ENCODE assay signal across 13 cellular contexts in genomic region chr20:31671324-31671723, GRCh38. TPM values are rescaled to one million over a fixed set of nuclear protein-coding genes. Genes with fewer than 3 reads are reported as not detected.
DNase-seq lines count a peak whose midpoint lies in the region; ATAC-seq and TF ChIP-seq lines count a peak whose summit lies in the region.
"Had no signal": no experiment of that assay in that cellular context is flagged by ENCODE, and none has a peak within 500 bp of the region (broad histone marks: within the 10 kb centered on the region; RNA-seq: fewer than 3 reads in every experiment).

No MANE protein-coding gene starts in this region.

- TF ChIP-seq CTCF in Panc1 (IDR thresholded peaks at IDR 0.05) (no peak), liver (IDR thresholded peaks at IDR 0.05; ENCODE audit: low read depth, low read length, missing input control) (no peak)

- no peak overlapping the region for H3K4me3 Mint-ChIP-seq in activated naive CD8-positive, alpha-beta T cell treated with anti-CD3 and anti-CD28 coated beads for 36 hours
- H3K4me3 Mint-ChIP-seq: mesothelial cell of epicardium had no signal

- in situ Hi-C loops in Panc1 (cut with HindIII; ENCODE audit: low pct_unique_long_range_greater_than_20kb, low sequenced_read_pairs) = no loop called here

- H3K9me3 Mint-ChIP-seq in activated naive CD8-positive, alpha-beta T cell treated with anti-CD3 and anti-CD28 coated beads for 36 hours = no peaks in the 10 kb centered on the region
- H3K9me3 Mint-ChIP-seq: mesothelial cell of epicardium had no signal

- intact Hi-C loops in Panc1 (cut with micrococcal nuclease; ENCODE audit: unreplicated experiment) = no loop called here

- CTCF ChIA-PET in Panc1 (lab: Charles Lee) = no interaction called here

- DNase-seq in Panc1 (ENCODE audit: low read depth, low spot score) (no peak), nucleus accumbens (lab: John Stamatoyannopoulos, UW) (no peak), NCI-H146 (lab: John Stamatoyannopoulos, UW) (no peak), H4 (ENCODE audit: low spot score) (no peak)
- DNase-seq in activated naive CD8-positive, alpha-beta T cell treated with anti-CD3 and anti-CD28 coated beads for 36 hours = no peak
- DNase-seq: activated CD4-positive, alpha-beta T cell treated with anti-CD3 and anti-CD28 coated beads, Interleukin-2, amount 50 U/mL, for 48 hours; foreskin keratinocyte; KG1; stimulated activated CD4-positive, alpha-beta T cell treated with anti-CD3 and anti-CD28 coated beads, Interleukin-1b, Interleukin-23, amount 100 ng/mL, for 48 hours had no signal

- H3K4me1 Mint-ChIP-seq in activated naive CD8-positive, alpha-beta T cell treated with anti-CD3 and anti-CD28 coated beads for 36 hours = peaks cover 72% of the 10 kb centered on the region

- no peaks in the 10 kb centered on the region for H3K36me3 ChIP-seq in Panc1 (ENCODE audit: control insufficient read depth, insufficient read depth, low read length)
- no peaks in the 10 kb centered on the region for H3K36me3 ChIP-seq in liver (ENCODE audit: control insufficient read depth in 4 of 4, insufficient read depth in 3 of 4, low read depth in 1 of 4, low read length in 3 of 4)
- peaks cover 0 to 3% of the 10 kb centered on the region in 2 donors for H3K36me3 ChIP-seq in stomach smooth muscle (ENCODE audit: control insufficient read depth in 2 of 2, insufficient read depth in 2 of 2, low read length in 2 of 2)

- peaks cover 48% of the 10 kb centered on the region for H3K4me1 ChIP-seq in Panc1 (ENCODE audit: control insufficient read depth, insufficient read depth, low read length)
- peaks cover 9 to 46% (median 31%) of the 10 kb centered on the region in 4 donors for H3K4me1 ChIP-seq in liver (ENCODE audit: control insufficient read depth in 4 of 4, insufficient read depth in 4 of 4, low read length in 3 of 4)
- peaks cover 60% of the 10 kb centered on the region for H3K4me1 ChIP-seq in stomach smooth muscle (ENCODE audit: control insufficient read depth, insufficient read depth, low read length)

- 94% methylated on average over 2 of the region's 2 CpGs for WGBS in liver

- ATAC-seq in Panc1 = no peak
- ATAC-seq: foreskin keratinocyte had no signal

- H3K27me3 ChIP-seq in Panc1 (ENCODE audit: control insufficient read depth, insufficient read depth, low read length) = no peaks in the 10 kb centered on the region
- no peaks in the 10 kb centered on the region for H3K27me3 ChIP-seq in liver (ENCODE audit: control insufficient read depth in 4 of 4, insufficient read depth in 4 of 4, low read length in 3 of 4)
- H3K27me3 ChIP-seq in stomach smooth muscle (ENCODE audit: control insufficient read depth in 1 of 2, insufficient read depth in 2 of 2, low read length in 2 of 2) = no peaks in the 10 kb centered on the region
- H3K27me3 ChIP-seq: foreskin keratinocyte had no signal

- BruUV-seq in Panc1 (replicated peaks; lab: Mats Ljungman, UMichigan) = no TSS peak

- no peak overlapping the region for H3K4me3 ChIP-seq in Panc1 (ENCODE audit: low read depth in 2 of 2, low read length in 2 of 2)
- H3K4me3 ChIP-seq in liver (ENCODE audit: low read depth in 1 of 3, low read length in 3 of 3) = no peak overlapping the region
- peak overlapping the region in 1 of 2 donors; percentile 52 for H3K4me3 ChIP-seq in stomach smooth muscle (ENCODE audit: low read length in 2 of 2)

- POLR2A ChIA-PET in Panc1 (lab: Charles Lee) = interaction anchor here (0.7 kb wide), 1 partner anchor 22 kb away, joined by 6 read pairs; no protein-coding TSS in a partner anchor

- TF ChIP-seq RAD21 in liver (IDR thresholded peaks at IDR 0.05) = no peak

- H3K36me3 Mint-ChIP-seq in activated naive CD8-positive, alpha-beta T cell treated with anti-CD3 and anti-CD28 coated beads for 36 hours = peaks cover 77% of the 10 kb centered on the region

- H3K9ac ChIP-seq in liver (ENCODE audit: low read depth in 1 of 2, low read length in 2 of 2) = no peak overlapping the region
- H3K9ac ChIP-seq in stomach smooth muscle (ENCODE audit: low read length in 2 of 2) = no peak overlapping the region

- peaks cover 3% of the 10 kb centered on the region for H3K27me3 Mint-ChIP-seq in activated naive CD8-positive, alpha-beta T cell treated with anti-CD3 and anti-CD28 coated beads for 36 hours

- H3K27ac Mint-ChIP-seq in activated naive CD8-positive, alpha-beta T cell treated with anti-CD3 and anti-CD28 coated beads for 36 hours = peak overlapping the region; percentile 59
- H3K27ac Mint-ChIP-seq: mesothelial cell of epicardium had no signal

- H3K27ac ChIP-seq in Panc1 (ENCODE audit: low read length) (peak overlapping the region; percentile 5; the same call in 1 of the 2 replicates), liver (ENCODE audit: low read depth in 1 of 2, low read length in 2 of 2) (peak overlapping the region; percentile 8 to 53), stomach smooth muscle (ENCODE audit: low read length) (peak overlapping the region; percentile 79)
- H3K27ac ChIP-seq: foreskin keratinocyte had no signal

- no peaks in the 10 kb centered on the region for H3K9me3 ChIP-seq in Panc1 (ENCODE audit: control insufficient read depth, insufficient read depth, low read depth, low read length)
- no peaks in the 10 kb centered on the region for H3K9me3 ChIP-seq in liver (ENCODE audit: control insufficient read depth in 4 of 4, low read length in 3 of 4)
- H3K9me3 ChIP-seq in stomach smooth muscle (ENCODE audit: control insufficient read depth in 2 of 2, low read length in 2 of 2) = no peaks in the 10 kb centered on the region

TF ChIP-seq in liver, 16 proteins besides CTCF, POLR2A, EP300 and RAD21 (continues in another document):
- TF ChIP-seq HNF4G (IDR thresholded peaks at IDR 0.05) = no peak
- no peak for TF ChIP-seq HNF4A (conservative IDR thresholded peaks at IDR 0.05)
- no peak for TF ChIP-seq EGR1 (IDR thresholded peaks at IDR 0.05; ENCODE audit: low read depth in 2 of 2)
- TF ChIP-seq GABPA (IDR thresholded peaks at IDR 0.05 in 1 of 2, conservative IDR thresholded peaks at IDR 0.05 in 1 of 2) = no peak
- no peak for TF ChIP-seq RXRA (IDR thresholded peaks at IDR 0.05)
- no peak for TF ChIP-seq REST (IDR thresholded peaks at IDR 0.05)
- no peak for TF ChIP-seq ATF3 (IDR thresholded peaks at IDR 0.05)
- TF ChIP-seq SP1 (IDR thresholded peaks at IDR 0.05) = no peak
- TF ChIP-seq MAX (IDR thresholded peaks at IDR 0.05) = no peak
- TF ChIP-seq YY1 (IDR thresholded peaks at IDR 0.05) = no peak
- no peak for TF ChIP-seq NR2F2 (IDR thresholded peaks at IDR 0.05)
- TF ChIP-seq TAF1 (conservative IDR thresholded peaks at IDR 0.05) = no peak
- no peak for TF ChIP-seq FOXA2 (IDR thresholded peaks at IDR 0.05)
- TF ChIP-seq JUND (IDR thresholded peaks at IDR 0.05) = no peak

RNA-seq across cellular contexts. Expression of gene COX4I2, which starts 33.6 kb away (rescaled TPM):
- total RNA-seq in Panc1 (2021; ENCODE audit: unreplicated experiment) (not detected), liver (under 1 TPM in 1 of 2 donors, not detected in 1; 0.59 TPM)
- not detected for polyA plus RNA-seq in Panc1 (2012; ENCODE audit: insufficient read length)
- not detected for total RNA-seq in activated naive CD8-positive, alpha-beta T cell treated with anti-CD3 and anti-CD28 coated beads for 36 hours
- polyA plus RNA-seq in liver = under 1 TPM; 0.35 to 0.81 TPM
- not detected in 2 replicates for total RNA-seq in H4 (2014; rRNA removed; shearing (Covaris generic))
- total RNA-seq: bronchial epithelial cell, foreskin keratinocyte had no signal
- polyA plus RNA-seq: foreskin keratinocyte had no signal

RNA-seq across cellular contexts. Expression of gene BCL2L1, which starts 51.3 kb away (rescaled TPM):
- total RNA-seq in Panc1 (2021; ENCODE audit: unreplicated experiment) (150 TPM), liver (100 to 1,000 TPM in 1 of 2 donors, 10 to 100 TPM in 1; 48.4 to 124 TPM)
- polyA plus RNA-seq in Panc1 (2012; ENCODE audit: insufficient read length) = 127 TPM
- total RNA-seq in activated naive CD8-positive, alpha-beta T cell treated with anti-CD3 and anti-CD28 coated beads for 36 hours = 100 to 1,000 TPM; 196 to 206 TPM
- 10 to 100 TPM; 29.7 to 43.7 TPM for polyA plus RNA-seq in liver
- 34.2 and 42.6 TPM in 2 replicates for total RNA-seq in H4 (2014; rRNA removed; shearing (Covaris generic))

Comparison
In these comparisons a context has a peak if more than half of its experiments do, and no peak if none do; other contexts are left out.
1. H3K27ac ChIP-seq: peak in every context shown above with its lines; median percentile 79 in stomach smooth muscle; 30 in liver; 5 in Panc1.